Comparison of ENCODE assay signal across 9 cellular contexts in the genomic region with DNA sequence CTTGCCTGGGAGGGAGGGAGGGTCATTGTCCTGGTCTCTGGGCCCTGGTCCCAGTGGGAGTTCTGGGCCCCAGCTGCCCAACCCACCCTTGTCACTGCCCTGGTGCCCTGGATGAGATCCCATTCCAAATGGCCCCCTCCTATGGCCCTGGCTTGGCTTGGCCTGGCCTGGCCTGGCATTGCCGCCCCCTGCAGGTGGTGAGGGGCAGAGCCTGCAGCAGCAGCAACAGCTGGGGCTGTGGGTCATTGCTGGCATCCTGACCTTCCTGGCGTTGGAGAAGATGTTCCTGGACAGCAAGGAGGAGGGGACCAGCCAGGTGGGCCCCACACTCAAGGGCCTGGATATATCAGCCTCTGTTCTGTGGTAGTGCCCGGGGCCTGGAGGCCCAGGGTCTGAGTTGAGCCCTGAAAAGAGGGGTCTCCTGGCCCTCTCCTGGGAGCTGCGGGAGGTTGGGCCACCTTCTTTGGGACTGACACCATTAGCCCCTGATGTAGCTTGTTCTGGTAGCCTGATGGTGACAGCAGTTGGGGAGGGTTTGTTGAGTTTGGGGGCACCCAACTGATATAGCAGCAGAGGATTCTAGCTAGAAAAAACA. TPM values are rescaled to one million over a fixed set of nuclear protein-coding genes. Genes with fewer than 3 reads are reported as not detected.
DNase-seq lines count a peak whose midpoint lies in the region; ATAC-seq and TF ChIP-seq lines count a peak whose summit lies in the region.
"Had no signal": no experiment of that assay in that cellular context is flagged by ENCODE, and none has a peak within 500 bp of the region (broad histone marks: within the 10 kb centered on the region; RNA-seq: fewer than 3 reads in every experiment).

No MANE protein-coding gene starts in this region.

- H3K9me1 ChIP-seq in IMR-90 (ENCODE audit: insufficient read depth, low read length) = peaks cover 12% of the 10 kb centered on the region

- H3K27me3 ChIP-seq in DOHH2 (ENCODE audit: control insufficient read depth, low read length) = no peaks in the 10 kb centered on the region
- H3K27me3 ChIP-seq in IMR-90 (ENCODE audit: control insufficient read depth, insufficient read depth, low read length) = no peaks in the 10 kb centered on the region
- H3K27me3 ChIP-seq in esophagus squamous epithelium = no peaks in the 10 kb centered on the region
- H3K27me3 ChIP-seq: ovary had no signal

- H4K20me1 ChIP-seq in DOHH2 (ENCODE audit: control insufficient read depth, insufficient read depth, low read depth, low read length) = no peaks in the 10 kb centered on the region
- peaks cover 31% of the 10 kb centered on the region; the same call in 1 of the 2 replicates for H4K20me1 ChIP-seq in IMR-90 (ENCODE audit: insufficient read depth, low read length)

- H3K4ac ChIP-seq in IMR-90 (ENCODE audit: low read depth, low read length) = no peak overlapping the region

- peak; percentile 46 for TF ChIP-seq RAD21 in IMR-90 (IDR thresholded peaks at IDR 0.05; ENCODE audit: low read length)

- peaks cover 5% of the 10 kb centered on the region for H3F3A ChIP-seq in DOHH2 (ENCODE audit: control insufficient read depth, insufficient read depth)

- WGBS in IMR-90 (ENCODE audit: extremely low coverage in 2 of 2, insufficient read length in 1 of 2), 2 experiments = 100% methylated on average over 1 of the region's 4 CpGs; no CpG with 5 or more reads in 1 of the 2 experiments
- WGBS in esophagus squamous epithelium, 2 donors = 100% methylated on average over 1 of the region's 4 CpGs

- no peak overlapping the region for H3K9ac ChIP-seq in IMR-90 (ENCODE audit: low read depth, low read length)

- peaks cover 7% of the 10 kb centered on the region; the same call in 1 of the 2 replicates for H3K36me3 ChIP-seq in DOHH2 (ENCODE audit: control insufficient read depth, low read length)
- H3K36me3 ChIP-seq in IMR-90 (ENCODE audit: control insufficient read depth, insufficient read depth, low read length) = peaks cover 51% of the 10 kb centered on the region
- peaks cover 8 to 52% (median 8%) of the 10 kb centered on the region in 3 donors for H3K36me3 ChIP-seq in esophagus squamous epithelium
- H3K36me3 ChIP-seq: ovary had no signal

- no peak overlapping the region; a peak in 1 of 4 replicates for H4K8ac ChIP-seq in IMR-90 (ENCODE audit: low read depth in 2 of 2, low read length in 2 of 2)

- peak overlapping the region; percentile 4 for H2BK5ac ChIP-seq in IMR-90 (ENCODE audit: low read depth, low read length, poor library complexity, severe bottlenecking)

- H3K14ac ChIP-seq in IMR-90 (replicated peaks; ENCODE audit: low read depth, low read length) = no peak overlapping the region

- DNase-seq in IMR-90 (peak; percentile 26), esophagus squamous epithelium (lab: John Stamatoyannopoulos, UW) (no peak), retinal pigment epithelial cell (ENCODE audit: low read depth) (no peak), mesenteric fat pad (ENCODE audit: low spot score) (no peak), omental fat pad (ENCODE audit: low spot score) (no peak)
- peak; percentile 43 to 45 for DNase-seq in activated CD4-positive, alpha-beta T cell treated with anti-CD3 and anti-CD28 coated beads, Interleukin-2, amount 50 U/mL, for 4 hours

- H3K4me2 ChIP-seq in DOHH2 (ENCODE audit: low read length) = no peak overlapping the region
- H3K4me2 ChIP-seq in IMR-90 (ENCODE audit: low read depth, low read length) = no peak overlapping the region

- H3K23ac ChIP-seq in IMR-90 (ENCODE audit: low read depth, low read length) = no peak overlapping the region

- H3K27ac ChIP-seq in DOHH2 (ENCODE audit: low read depth, low read length) (no peak overlapping the region), IMR-90 (ENCODE audit: insufficient read depth, low read length) (peak overlapping the region; percentile 27; the same call in 1 of the 2 replicates), esophagus squamous epithelium (peak overlapping the region in 3 of 4 donors; percentile 2 to 56 (median 35))
- H3K27ac ChIP-seq: ovary had no signal

- H3K4me3 ChIP-seq in DOHH2 (ENCODE audit: low read length) (no peak overlapping the region), IMR-90 (ENCODE audit: insufficient read depth, low read depth, low read length) (no peak overlapping the region), esophagus squamous epithelium (no peak overlapping the region), retinal pigment epithelial cell (ENCODE audit: low read length) (no peak overlapping the region)
- H3K4me3 ChIP-seq: ovary had no signal

- H2AK9ac ChIP-seq in IMR-90 (replicated peaks; ENCODE audit: low read depth, low read length, poor library complexity) = peak overlapping the region; percentile 4

- dilution Hi-C loops in IMR-90 (cut with HindIII; ENCODE audit: low sequenced_read_pairs, unreplicated experiment) = no loop called here

- no peak overlapping the region for H2BK20ac ChIP-seq in IMR-90 (ENCODE audit: low read depth, low read length)

- no TSS peak for BruUV-seq in IMR-90 (replicated peaks; lab: Mats Ljungman, UMichigan)

- no peaks in the 10 kb centered on the region for H3K79me2 ChIP-seq in DOHH2 (ENCODE audit: control insufficient read depth, low read length)

- H4K5ac ChIP-seq in IMR-90 (ENCODE audit: low read depth, low read length) = no peak overlapping the region

- H3K56ac ChIP-seq in IMR-90 (ENCODE audit: extremely low read depth, insufficient read depth, low read length) = no peak overlapping the region

- peak overlapping the region; percentile 42; the same call in 1 of the 2 replicates for H2AK5ac ChIP-seq in IMR-90 (ENCODE audit: low read depth, low read length)

- no peaks in the 10 kb centered on the region for H3K9me2 ChIP-seq in DOHH2 (replicated peaks; ENCODE audit: control insufficient read depth, low read length)

- H4K91ac ChIP-seq in IMR-90 (ENCODE audit: insufficient read depth, low read depth, low read length) = no peak overlapping the region

- H2BK15ac ChIP-seq in IMR-90 (ENCODE audit: low read depth, low read length) = no peak overlapping the region

- TF ChIP-seq CTCF in DOHH2 (IDR thresholded peaks at IDR 0.05; ENCODE audit: low read depth, low read length, poor library complexity, severe bottlenecking) (peak; percentile 97), IMR-90 (conservative IDR thresholded peaks at IDR 0.05; ENCODE audit: low read depth, low read length) (peak; percentile 65), esophagus squamous epithelium (IDR thresholded peaks at IDR 0.05) (peak; percentile 55 to 76 (median 66)), retinal pigment epithelial cell (conservative IDR thresholded peaks at IDR 0.05; ENCODE audit: low read depth, low read length) (peak; percentile 86), omental fat pad (IDR thresholded peaks at IDR 0.05) (peak in 1 of 3 donors; percentile 14)

- intact Hi-C loops in IMR-90 (cut with micrococcal nuclease) = no loop called here
- intact Hi-C loops in esophagus squamous epithelium (cut with DNase I) = no loop called here

- in situ Hi-C loops in IMR-90 (cut with MboI; ENCODE audit: low sequenced_read_pairs) = no loop called here

- no peak overlapping the region for H2BK120ac ChIP-seq in IMR-90 (ENCODE audit: low read depth, low read length)

- POLR2A ChIA-PET in IMR-90 (lab: Charles Lee; ENCODE audit: unreplicated experiment) = interaction anchor here (0.6 kb wide), 2 partner anchors 19 to 232 kb away, joined by 3 to 4 read pairs; no protein-coding TSS in a partner anchor

- no peaks in the 10 kb centered on the region for H3K9me3 ChIP-seq in DOHH2 (ENCODE audit: control insufficient read depth, insufficient read depth, low read length)
- H3K9me3 ChIP-seq in IMR-90 (ENCODE audit: control insufficient read depth, insufficient read depth, low read length) = no peaks in the 10 kb centered on the region
- no peaks in the 10 kb centered on the region for H3K9me3 ChIP-seq in esophagus squamous epithelium
- H3K9me3 ChIP-seq: ovary had no signal

- peaks cover 16 to 67% of the 10 kb centered on the region in 2 experiments; a peak in 3 of 4 replicates for H3K79me1 ChIP-seq in IMR-90 (ENCODE audit: low read depth in 1 of 2, low read length in 2 of 2)

- CTCF ChIA-PET in IMR-90 (lab: Yijun Ruan, JAX) = interaction anchor here (0.6 kb wide), 1 partner anchor 468 kb away, joined by 4 read pairs; no protein-coding TSS in a partner anchor

- H2AFZ ChIP-seq in IMR-90 (replicated peaks; ENCODE audit: low read length, poor library complexity) = peak overlapping the region; percentile 26

- no peak overlapping the region for H3K18ac ChIP-seq in IMR-90 (ENCODE audit: low read depth, low read length)

- ATAC-seq in IMR-90 (ENCODE audit: low read depth) (no peak), HG02571 (IDR thresholded peaks at IDR 0.05; ENCODE audit: unreplicated experiment) (no peak), omental fat pad (ENCODE audit: low FRiP score) (no peak)

- TF ChIP-seq POLR2A in IMR-90 (IDR thresholded peaks at IDR 0.05; ENCODE audit: low read depth, low read length) (no peak), esophagus squamous epithelium (IDR thresholded peaks at IDR 0.05) (no peak)

- H3K4me1 ChIP-seq in DOHH2 (ENCODE audit: control insufficient read depth, low read length) (peaks cover 17% of the 10 kb centered on the region), IMR-90 (ENCODE audit: control insufficient read depth, insufficient read depth, low read length) (peaks cover 53% of the 10 kb centered on the region), esophagus squamous epithelium (peaks cover 35 to 84% (median 54%) of the 10 kb centered on the region in 3 donors)

RNA-seq across cellular contexts. Expression of gene SLC39A13, which starts 3.9 kb away (rescaled TPM):
- total RNA-seq in IMR-90 (2012; rRNA removed) = 29.2 and 32.4 TPM in 2 replicates
- 144 and 164 TPM in 2 replicates for polyA plus RNA-seq in IMR-90 (2012; rRNA removed)
- 96.1 and 190 TPM in 2 replicates for polyA plus RNA-seq in IMR-90 (2012; cell fraction: cytosol; rRNA removed)
- polyA plus RNA-seq in IMR-90 (2012; cell fraction: nucleus; rRNA removed; ENCODE audit: low replicate concordance) = 451 and 1,131 TPM in 2 replicates
- total RNA-seq in esophagus squamous epithelium = 10 to 100 TPM; 10.9 to 44.3 (median 13.8) TPM
- 49.7 TPM for total RNA-seq in mesenteric fat pad
- total RNA-seq in omental fat pad = 10 to 100 TPM; 41.5 to 57.1 (median 50.6) TPM

RNA-seq across cellular contexts. Expression of gene PSMC3, which starts 14.0 kb away (rescaled TPM):
- total RNA-seq in IMR-90 (2012; rRNA removed) = 238 and 484 TPM in 2 replicates
- 253 TPM in 2 replicates for polyA plus RNA-seq in IMR-90 (2012; rRNA removed)
- polyA plus RNA-seq in IMR-90 (2012; cell fraction: cytosol; rRNA removed) = 146 and 163 TPM in 2 replicates
- 79.5 and 128 TPM in 2 replicates for polyA plus RNA-seq in IMR-90 (2012; cell fraction: nucleus; rRNA removed; ENCODE audit: low replicate concordance)
- 100 to 1,000 TPM in 3 of 4 donors, 10 to 100 TPM in 1; 72.9 to 134 (median 122) TPM for total RNA-seq in esophagus squamous epithelium
- 116 TPM for total RNA-seq in mesenteric fat pad
- 100 to 1,000 TPM in 3 of 4 donors, 10 to 100 TPM in 1; 90.1 to 142 (median 123) TPM for total RNA-seq in omental fat pad

RNA-seq across cellular contexts. Expression of gene SPI1, which starts 33.9 kb away (rescaled TPM):
- total RNA-seq in IMR-90 (2012; rRNA removed) (not detected in 2 replicates), esophagus squamous epithelium (10 to 100 TPM in 2 of 4 donors, 1 to 10 TPM in 2; 2.6 to 15.4 (median 8.8) TPM), mesenteric fat pad (74.7 TPM), omental fat pad (10 to 100 TPM; 25.0 to 69.4 (median 48.4) TPM)
- polyA plus RNA-seq in IMR-90 (2012; rRNA removed) = not detected in 2 replicates
- polyA plus RNA-seq in IMR-90 (2012; cell fraction: cytosol; rRNA removed) = 0.03 TPM in 1 of 2 replicates, not detected in the other
- not detected in 2 replicates for polyA plus RNA-seq in IMR-90 (2012; cell fraction: nucleus; rRNA removed; ENCODE audit: low replicate concordance)

RNA-seq across cellular contexts. Expression of gene RAPSN, which starts 36.7 kb away (rescaled TPM):
- total RNA-seq in IMR-90 (2012; rRNA removed) (not detected in 2 replicates), esophagus squamous epithelium (under 1 TPM in 1 of 4 donors, not detected in 3; 0.38 TPM), mesenteric fat pad (0.55 TPM), omental fat pad (under 1 TPM in 2 of 4 donors, not detected in 2; 0.24 to 0.37 TPM)
- polyA plus RNA-seq in IMR-90 (2012; rRNA removed) = 0.03 and 0.09 TPM in 2 replicates
- polyA plus RNA-seq in IMR-90 (2012; cell fraction: cytosol; rRNA removed) = 0.03 and 0.08 TPM in 2 replicates
- polyA plus RNA-seq in IMR-90 (2012; cell fraction: nucleus; rRNA removed; ENCODE audit: low replicate concordance) = 0.19 and 0.51 TPM in 2 replicates

RNA-seq across cellular contexts. Expression of gene MYBPC3, which starts 59.7 kb away (rescaled TPM):
- total RNA-seq in IMR-90 (2012; rRNA removed) (not detected in 2 replicates), esophagus squamous epithelium (under 1 TPM in 1 of 4 donors, not detected in 3; 0.08 TPM), mesenteric fat pad (0.48 TPM), omental fat pad (under 1 TPM; 0.19 to 0.79 (median 0.21) TPM)
- polyA plus RNA-seq in IMR-90 (2012; rRNA removed) = not detected in 2 replicates
- not detected in 2 replicates for polyA plus RNA-seq in IMR-90 (2012; cell fraction: cytosol; rRNA removed)
- not detected in 2 replicates for polyA plus RNA-seq in IMR-90 (2012; cell fraction: nucleus; rRNA removed; ENCODE audit: low replicate concordance)

Comparison
In these comparisons a context has a peak if more than half of its experiments do, and no peak if none do; other contexts are left out.
1. DNase-seq: peak in IMR-90 (single experiment) and activated CD4-positive, alpha-beta T cell treated with anti-CD3 and anti-CD28 coated beads, Interleukin-2, amount 50 U/mL, for 4 hours (2 of 2); none in esophagus squamous epithelium (single experiment), retinal pigment epithelial cell (single experiment), mesenteric fat pad (single experiment) and omental fat pad (single experiment).